ENCODE assay signal across 7 cellular contexts in the genomic region with DNA sequence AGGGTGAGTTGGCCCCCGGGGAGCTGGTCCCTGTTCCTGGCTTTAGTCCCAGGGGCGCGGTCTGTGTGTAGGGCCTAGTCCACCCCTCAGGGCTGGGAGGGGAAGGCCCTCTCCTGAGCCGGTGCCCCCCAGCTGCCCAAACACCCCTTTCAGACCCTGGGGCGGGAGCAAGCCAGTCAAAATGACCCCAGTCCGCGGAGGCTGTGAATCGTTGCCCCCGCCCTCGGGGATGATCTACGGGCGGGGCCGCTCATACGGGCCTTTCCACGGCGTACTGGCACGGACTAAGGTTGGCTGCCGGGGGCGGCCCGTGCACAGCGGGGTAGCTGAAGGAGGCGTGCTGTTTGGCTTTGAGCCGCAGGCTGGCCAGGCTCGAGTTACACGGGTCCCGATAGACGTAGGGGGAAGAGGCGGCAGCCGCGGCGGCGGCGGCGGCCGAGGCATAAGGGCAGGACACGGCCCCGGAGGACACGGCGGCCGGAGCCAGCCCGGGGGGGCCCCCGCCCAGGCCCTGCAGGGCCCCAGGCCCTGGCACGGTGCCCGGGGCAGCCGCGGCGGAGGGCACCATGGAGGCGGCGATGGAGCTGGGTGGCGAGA. TPM values are rescaled to one million over a fixed set of nuclear protein-coding genes. Genes with fewer than 3 reads are reported as not detected.
DNase-seq lines count a peak whose midpoint lies in the region; ATAC-seq and TF ChIP-seq lines count a peak whose summit lies in the region.

No MANE protein-coding gene starts in this region.

- no peaks in the 10 kb centered on the region for H3K36me3 Mint-ChIP-seq in activated T-cell treated with anti-CD3 and anti-CD28 coated beads, Interleukin-2, amount 50 U/mL, for 72 hours (ENCODE audit: insufficient read depth in 2 of 2)

- DNase-seq in GM13977 (ENCODE audit: low spot score) (peak; percentile 51), NCI-H2196 treated with DMSO at 0.1 percent for 48 hours (lab: John Stamatoyannopoulos, UW; ENCODE audit: unreplicated experiment) (peak; percentile 52), germinal center (ENCODE audit: low spot score) (peak; percentile 45), posterior vena cava (ENCODE audit: low spot score) (peak; percentile 88)
- DNase-seq in activated T-cell treated with anti-CD3 and anti-CD28 coated beads, Interleukin-2, amount 50 U/mL, for 72 hours = peak; percentile 52 to 64

- H3K27me3 Mint-ChIP-seq in activated T-cell treated with anti-CD3 and anti-CD28 coated beads, Interleukin-2, amount 50 U/mL, for 72 hours (ENCODE audit: low read depth) = peaks cover 49% of the 10 kb centered on the region

- peak overlapping the region; percentile 89 for H3K4me3 Mint-ChIP-seq in activated T-cell treated with anti-CD3 and anti-CD28 coated beads, Interleukin-2, amount 50 U/mL, for 72 hours

- peak; percentile 3 for TF ChIP-seq CTCF in GM13977 (IDR thresholded peaks at IDR 0.05; ENCODE audit: extremely low read depth, insufficient read depth, missing control alignments)

- intact Hi-C loops in posterior vena cava (cut with DNase I) = loop anchor here (2.0 to 5.0 kb wide), 2 partner anchors 122 kb away; no protein-coding TSS in a partner anchor

- in situ Hi-C loops in GM13977 (cut with MboI; ENCODE audit: low pct_unique_long_range_greater_than_20kb, low sequenced_read_pairs, unreplicated experiment) = loop anchor here (25.0 kb wide), 1 partner anchor 357 kb away; no protein-coding TSS in a partner anchor

- peaks cover 28% of the 10 kb centered on the region for H3K4me1 Mint-ChIP-seq in activated T-cell treated with anti-CD3 and anti-CD28 coated beads, Interleukin-2, amount 50 U/mL, for 72 hours (ENCODE audit: low read depth)

- peak overlapping the region; percentile 51 for H3K27ac Mint-ChIP-seq in activated T-cell treated with anti-CD3 and anti-CD28 coated beads, Interleukin-2, amount 50 U/mL, for 72 hours

- peak; percentile 38 to 56 for ATAC-seq in activated T-cell treated with anti-CD3 and anti-CD28 coated beads, Interleukin-2, amount 50 U/mL, for 72 hours (replicated peaks in 1 of 2)
- no peak for ATAC-seq in GM18498 (IDR thresholded peaks at IDR 0.05; ENCODE audit: unreplicated experiment)
- ATAC-seq in HG03442 (IDR thresholded peaks at IDR 0.05; ENCODE audit: unreplicated experiment) = no peak

- H3K9me3 Mint-ChIP-seq in activated T-cell treated with anti-CD3 and anti-CD28 coated beads, Interleukin-2, amount 50 U/mL, for 72 hours = no peaks in the 10 kb centered on the region

RNA-seq across cellular contexts. Expression of a gene that starts 4.3 kb away (rescaled TPM):
- under 1 TPM in 1 of 2 donors, not detected in 1; 0.24 TPM for total RNA-seq in activated T-cell treated with anti-CD3 and anti-CD28 coated beads, Interleukin-2, amount 50 U/mL, for 72 hours
- total RNA-seq in posterior vena cava = under 1 TPM in 1 of 2 donors, not detected in 1; 0.29 TPM

RNA-seq across cellular contexts. Expression of a gene that starts 10.9 kb away (rescaled TPM):
- total RNA-seq in activated T-cell treated with anti-CD3 and anti-CD28 coated beads, Interleukin-2, amount 50 U/mL, for 72 hours = under 1 TPM; 0.24 to 0.28 TPM
- not detected for total RNA-seq in posterior vena cava

RNA-seq across cellular contexts. Expression of a gene that starts 15.0 kb away (rescaled TPM):
- total RNA-seq in activated T-cell treated with anti-CD3 and anti-CD28 coated beads, Interleukin-2, amount 50 U/mL, for 72 hours = 10 to 100 TPM; 44.2 to 47.6 TPM
- 10 to 100 TPM; 32.6 to 34.7 TPM for total RNA-seq in posterior vena cava

Comparison
In these comparisons a context has a peak if more than half of its experiments do, and no peak if none do; other contexts are left out.
1. ATAC-seq: peak in activated T-cell treated with anti-CD3 and anti-CD28 coated beads, Interleukin-2, amount 50 U/mL, for 72 hours (2 of 2); none in GM18498 (single experiment) and HG03442 (single experiment).
2. Peak in every context shown above with its lines, with median percentiles within 50 percentile points of each other: DNase-seq.